1 cellular context compared by ENCODE assay signal in genomic region chr19:3528080-3528479, GRCh38.
TF ChIP-seq lines count a peak whose summit lies in the region.

No MANE protein-coding gene starts in this region.

TF ChIP-seq in K562, 482 proteins besides CTCF, POLR2A, EP300 and RAD21:
- TF ChIP-seq, protein P1, sequence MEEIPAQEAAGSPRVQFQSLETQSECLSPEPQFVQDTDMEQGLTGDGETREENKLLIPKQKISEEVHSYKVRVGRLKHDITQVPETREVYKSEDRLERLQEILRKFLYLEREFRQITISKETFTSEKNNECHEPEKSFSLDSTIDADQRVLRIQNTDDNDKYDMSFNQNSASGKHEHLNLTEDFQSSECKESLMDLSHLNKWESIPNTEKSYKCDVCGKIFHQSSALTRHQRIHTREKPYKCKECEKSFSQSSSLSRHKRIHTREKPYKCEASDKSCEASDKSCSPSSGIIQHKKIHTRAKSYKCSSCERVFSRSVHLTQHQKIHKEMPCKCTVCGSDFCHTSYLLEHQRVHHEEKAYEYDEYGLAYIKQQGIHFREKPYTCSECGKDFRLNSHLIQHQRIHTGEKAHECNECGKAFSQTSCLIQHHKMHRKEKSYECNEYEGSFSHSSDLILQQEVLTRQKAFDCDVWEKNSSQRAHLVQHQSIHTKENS (CRISPR knock-in tag; IDR thresholded peaks at IDR 0.05) = no peak
- TF ChIP-seq POLR2AphosphoS5 (IDR thresholded peaks at IDR 0.05; ENCODE audit: control insufficient read depth, insufficient read depth, low read depth, low read length) (0 out of 2 replicates have a peak, but pooled peaks have one; percentile 22), PYGO2 (tag; IDR thresholded peaks at IDR 0.05) (no peak)
